ENCODE assay signal across 9 cellular contexts in the genomic region with DNA sequence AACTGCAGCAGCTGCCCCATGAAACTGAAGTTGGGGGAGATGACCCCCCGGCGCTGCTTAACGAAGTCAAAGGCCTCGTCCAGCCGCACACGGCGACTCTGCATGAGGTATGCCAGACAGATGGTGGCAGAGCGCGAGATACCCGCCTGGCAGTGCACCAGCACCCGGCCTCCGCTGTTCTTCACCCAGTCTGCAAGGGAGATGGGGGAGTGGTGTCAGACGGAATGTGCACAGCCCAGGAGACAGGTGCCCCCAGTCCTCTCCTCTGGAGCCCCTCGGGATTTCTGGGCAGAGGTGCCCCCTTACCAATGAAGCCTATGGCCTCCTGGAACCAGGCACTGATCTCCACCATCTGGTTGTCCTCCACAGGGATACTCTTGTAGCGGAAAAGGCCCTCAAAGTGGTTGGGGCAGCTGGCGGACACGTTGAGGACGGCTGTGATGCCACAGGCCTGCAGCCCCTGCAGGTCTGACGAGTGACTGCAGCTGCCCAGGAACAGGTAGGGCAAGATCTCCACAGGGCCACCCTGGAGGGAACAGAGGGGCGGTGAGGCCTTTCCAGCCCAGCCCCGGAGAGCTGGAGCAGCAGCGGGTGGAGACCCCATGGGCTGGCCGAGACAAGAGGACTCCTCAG.
DNase-seq lines count a peak whose midpoint lies in the region; ATAC-seq and TF ChIP-seq lines count a peak whose summit lies in the region.
"Had no signal": no experiment of that assay in that cellular context is flagged by ENCODE, and none has a peak within 500 bp of the region (broad histone marks: within the 10 kb centered on the region; RNA-seq: fewer than 3 reads in every experiment).

No MANE protein-coding gene starts in this region.

- DNase-seq in MM.1S (no peak), NCI-H1436 (lab: John Stamatoyannopoulos, UW) (no peak), NCI-H82 treated with DMSO at 0.1 percent for 48 hours (lab: John Stamatoyannopoulos, UW; ENCODE audit: unreplicated experiment) (no peak)
- peak; percentile 46 for DNase-seq in activated CD8-positive, alpha-beta memory T cell treated with anti-CD3 and anti-CD28 coated beads, Interleukin-2, amount 50 U/mL, for 4 hours
- DNase-seq in stimulated activated CD8-positive, alpha-beta memory T cell treated with anti-CD3 and anti-CD28 coated beads, Interleukin-4, amount 100 ng/mL, for 48 hours: peak; percentile 63

- H3K27me3 ChIP-seq in MM.1S (replicated peaks; ENCODE audit: insufficient read depth, low read length): no peaks in the 10 kb centered on the region

- no peak overlapping the region; the same call in 1 of the 2 replicates for H2AFZ ChIP-seq in MM.1S (ENCODE audit: low read length)

- peak overlapping the region; percentile 80 for H3K4me3 ChIP-seq in GM08714 (ENCODE audit: low read length)
- H3K4me3 ChIP-seq in MM.1S (ENCODE audit: low read length): peak overlapping the region; percentile 73
- H3K4me3 ChIP-seq in iPS-11a (ENCODE audit: low read depth, low read length): peak overlapping the region; percentile 51

- no peaks in the 10 kb centered on the region for H3K36me3 ChIP-seq in MM.1S (replicated peaks; ENCODE audit: insufficient read depth, low read length)

- no peak overlapping the region for H3K27ac ChIP-seq in MM.1S (ENCODE audit: low read length)
- H3K27ac ChIP-seq: SJSA1 had no signal

- H3K9me3 ChIP-seq in MM.1S (replicated peaks; ENCODE audit: insufficient read depth, low read length): no peaks in the 10 kb centered on the region

- peak overlapping the region; percentile 91 for H3K4me2 ChIP-seq in MM.1S (ENCODE audit: low read depth, low read length)

- no peak for ATAC-seq in GM21360 (IDR thresholded peaks at IDR 0.05; ENCODE audit: unreplicated experiment)

- no peaks in the 10 kb centered on the region for H3K9me2 ChIP-seq in MM.1S (replicated peaks; ENCODE audit: insufficient read depth, low read length)

- peaks cover 13% of the 10 kb centered on the region for H3K79me2 ChIP-seq in MM.1S (ENCODE audit: low read length)

- peaks cover 9% of the 10 kb centered on the region for H3F3A ChIP-seq in MM.1S (ENCODE audit: insufficient read depth, low read length)

- H3K4me1 ChIP-seq in MM.1S (ENCODE audit: low read length): peaks cover 20% of the 10 kb centered on the region

- no peak for TF ChIP-seq CTCF in MM.1S (IDR thresholded peaks at IDR 0.05; ENCODE audit: low read length)

- H3K9ac ChIP-seq in MM.1S (ENCODE audit: low read length): peak overlapping the region; percentile 72; the same call in 1 of the 2 replicates

- H4K20me1 ChIP-seq in MM.1S (ENCODE audit: insufficient read depth, low read length): no peaks in the 10 kb centered on the region

Comparison
In these comparisons a context has a peak if more than half of its experiments do, and no peak if none do; other contexts are left out.
1. DNase-seq: peak in activated CD8-positive, alpha-beta memory T cell treated with anti-CD3 and anti-CD28 coated beads, Interleukin-2, amount 50 U/mL, for 4 hours (single experiment) and stimulated activated CD8-positive, alpha-beta memory T cell treated with anti-CD3 and anti-CD28 coated beads, Interleukin-4, amount 100 ng/mL, for 48 hours (single experiment); none in MM.1S (single experiment), NCI-H1436 (single experiment) and NCI-H82 treated with DMSO at 0.1 percent for 48 hours (single experiment).
2. Peak in every context shown above with its lines, with median percentiles within 50 percentile points of each other: H3K4me3 ChIP-seq.